1 cellular context compared by ENCODE assay signal in genomic region chr14:103186241-103186835, GRCh38.
TF ChIP-seq lines count a peak whose summit lies in the region.

No MANE protein-coding gene starts in this region.

TF ChIP-seq in WTC11, 78 proteins besides CTCF, POLR2A, EP300 and RAD21 (continued from another document):
- TF ChIP-seq ZNF532 (CRISPR knock-in tag; IDR thresholded peaks at IDR 0.05; ENCODE audit: borderline replicate concordance) (no peak), ZNF396 (CRISPR knock-in tag; IDR thresholded peaks at IDR 0.05; ENCODE audit: borderline replicate concordance) (no peak), JUN (CRISPR knock-in tag; IDR thresholded peaks at IDR 0.05) (no peak), TP53 (CRISPR knock-in tag; IDR thresholded peaks at IDR 0.05) (no peak), FOXJ3 (CRISPR knock-in tag; IDR thresholded peaks at IDR 0.05; ENCODE audit: borderline replicate concordance) (no peak), PRDM15 (CRISPR knock-in tag; IDR thresholded peaks at IDR 0.05) (no peak), TCF7 (CRISPR knock-in tag; IDR thresholded peaks at IDR 0.05; ENCODE audit: low read depth) (no peak), ZNF138 (CRISPR knock-in tag; conservative IDR thresholded peaks at IDR 0.05) (no peak), PRRX2 (CRISPR knock-in tag; IDR thresholded peaks at IDR 0.05) (no peak), ZBTB43 (CRISPR knock-in tag; IDR thresholded peaks at IDR 0.05) (no peak), IRF1 (CRISPR knock-in tag; IDR thresholded peaks at IDR 0.05) (no peak), MYBL2 (CRISPR knock-in tag; IDR thresholded peaks at IDR 0.05) (no peak), E2F1 (CRISPR knock-in tag; IDR thresholded peaks at IDR 0.05) (no peak), STAT6 (CRISPR knock-in tag; conservative IDR thresholded peaks at IDR 0.05; ENCODE audit: low read depth) (no peak)
TF ChIP-seq in WTC11: peak in this region for 0.
